ENCODE assay signal across 14 cellular contexts in the genomic region with DNA sequence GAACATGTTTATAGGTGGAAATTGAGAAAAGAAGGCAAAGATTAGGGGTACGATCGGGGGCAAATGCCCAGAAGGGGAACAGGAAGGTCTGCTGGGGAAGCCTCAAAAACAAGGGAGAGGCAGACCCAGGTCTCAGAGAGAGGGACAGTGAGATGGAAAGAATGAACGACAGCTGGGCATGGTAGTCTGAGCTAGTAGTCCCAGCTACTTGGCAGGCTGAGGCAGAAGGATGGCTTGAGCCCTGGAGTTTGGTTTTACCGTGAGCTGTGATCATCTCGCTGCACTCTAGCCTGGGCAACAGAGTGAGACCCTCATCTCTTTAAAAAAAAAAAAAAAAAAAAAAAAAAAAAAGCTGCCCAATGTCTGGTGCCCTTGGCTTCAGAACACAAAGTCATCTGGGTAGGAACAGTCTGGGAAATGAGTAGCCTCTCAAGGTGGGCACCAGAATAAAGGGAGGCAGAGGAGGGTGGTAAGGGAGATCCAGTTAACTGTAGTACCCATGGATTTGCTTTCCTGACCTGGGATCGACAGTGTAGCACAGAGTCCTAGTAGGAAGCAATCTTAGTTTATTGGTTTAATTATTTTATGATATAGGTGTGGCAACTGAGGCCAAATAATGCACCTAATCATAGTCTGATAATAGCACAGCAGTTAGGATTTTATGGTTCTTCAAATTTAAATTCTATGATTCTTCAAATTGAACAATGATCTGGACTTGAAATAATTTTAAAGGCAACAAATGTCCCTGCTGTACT. TPM values are rescaled to one million over a fixed set of nuclear protein-coding genes. Genes with fewer than 3 reads are reported as not detected.
DNase-seq lines count a peak whose midpoint lies in the region; ATAC-seq and TF ChIP-seq lines count a peak whose summit lies in the region.
"Had no signal": no experiment of that assay in that cellular context is flagged by ENCODE, and none has a peak within 500 bp of the region (broad histone marks: within the 10 kb centered on the region; RNA-seq: fewer than 3 reads in every experiment).

No MANE protein-coding gene starts in this region.

- no TSS peak for BruUV-seq in A673 (replicated peaks; lab: Mats Ljungman, UMichigan)

- H3K79me2 ChIP-seq in DOHH2 (ENCODE audit: control insufficient read depth, low read length) (peaks cover 85% of the 10 kb centered on the region), hepatocyte (peaks cover 23% of the 10 kb centered on the region)

- H4K20me1 ChIP-seq in DOHH2 (ENCODE audit: control insufficient read depth, insufficient read depth, low read depth, low read length) (peaks cover 43% of the 10 kb centered on the region), hepatocyte (ENCODE audit: insufficient read depth, poor library complexity, severe bottlenecking) (no peaks in the 10 kb centered on the region)

- H3K4me1 ChIP-seq in A673 (ENCODE audit: insufficient read depth, low read length, poor library complexity, severe bottlenecking) (peaks cover 18% of the 10 kb centered on the region), DOHH2 (ENCODE audit: control insufficient read depth, low read length) (peaks cover 51% of the 10 kb centered on the region), RWPE2 (ENCODE audit: insufficient read depth, poor library complexity, severe bottlenecking) (peaks cover 15% of the 10 kb centered on the region), hepatocyte (ENCODE audit: insufficient read depth) (peaks cover 13% of the 10 kb centered on the region)

- peaks cover 68% of the 10 kb centered on the region for H3F3A ChIP-seq in DOHH2 (ENCODE audit: control insufficient read depth, insufficient read depth)

- H3K9me2 ChIP-seq in DOHH2 (replicated peaks; ENCODE audit: control insufficient read depth, low read length), result no peaks in the 10 kb centered on the region
- no peaks in the 10 kb centered on the region for H3K9me2 ChIP-seq in hepatocyte (replicated peaks; ENCODE audit: insufficient read depth)

- intact Hi-C loops in A673 (cut with micrococcal nuclease; ENCODE audit: unreplicated experiment), result loop anchor here (2.0 kb wide), 1 partner anchor 283 kb away; no protein-coding TSS in a partner anchor

- H3K4me3 ChIP-seq in A673 (ENCODE audit: low read depth, low read length, poor library complexity, severe bottlenecking) (peak overlapping the region; percentile 9), DOHH2 (ENCODE audit: low read length) (peak overlapping the region; percentile 92), RWPE2 (ENCODE audit: severe bottlenecking) (no peak overlapping the region), hepatocyte (no peak overlapping the region)
- H3K4me3 ChIP-seq: MG63 had no signal

- CTCF ChIA-PET in A673 (lab: Charles Lee), result interaction anchor here (0.6 to 2.8 kb wide), 4 partner anchors 268 to 309 kb away, joined by 3 to 42 read pairs (median 5); no protein-coding TSS in a partner anchor

- DNase-seq in A673 (ENCODE audit: low spot score) (no peak), RWPE2 (ENCODE audit: low spot score) (no peak), hepatocyte (ENCODE audit: low spot score) (no peak), glomerular visceral epithelial cell (ENCODE audit: extremely low spot score) (no peak), SKM-1 (lab: John Stamatoyannopoulos, UW; ENCODE audit: unreplicated experiment) (no peak), DMS 273 treated with DMSO at 0.1 percent for 48 hours (lab: John Stamatoyannopoulos, UW) (no peak)
- DNase-seq: amniotic stem cell; CD4-positive, alpha-beta memory T cell; GF-D8; MG63; stimulated activated CD4-positive, alpha-beta T cell treated with anti-CD3 and anti-CD28 coated beads, Interleukin-4, amount 100 ng/mL, for 1 hour; stimulated activated naive CD4-positive, alpha-beta T cell had no signal

- POLR2A ChIA-PET in A673 (lab: Charles Lee; ENCODE audit: low non-redundant PET), result interaction anchor here (0.6 to 0.7 kb wide), 2 partner anchors 283 to 1116 kb away, joined by 6 to 22 read pairs; no protein-coding TSS in a partner anchor

- no peak for ATAC-seq in RWPE2 (ENCODE audit: low read depth)
- ATAC-seq in GM18909 (IDR thresholded peaks at IDR 0.05; ENCODE audit: poor library complexity, unreplicated experiment), result no peak

- TF ChIP-seq CTCF in A673 (conservative IDR thresholded peaks at IDR 0.05; ENCODE audit: low read depth, low read length), result no peak
- TF ChIP-seq CTCF in DOHH2 (IDR thresholded peaks at IDR 0.05; ENCODE audit: low read depth, low read length, poor library complexity, severe bottlenecking), result no peak
- TF ChIP-seq CTCF in RWPE2 (IDR thresholded peaks at IDR 0.05; ENCODE audit: poor library complexity, severe bottlenecking), result no peak
- TF ChIP-seq CTCF in hepatocyte (IDR thresholded peaks at IDR 0.05; ENCODE audit: poor library complexity), result no peak

- H3K9me3 ChIP-seq in A673 (ENCODE audit: low read depth, low read length, poor library complexity, severe bottlenecking), result no peaks in the 10 kb centered on the region
- no peaks in the 10 kb centered on the region for H3K9me3 ChIP-seq in DOHH2 (ENCODE audit: control insufficient read depth, insufficient read depth, low read length)
- no peaks in the 10 kb centered on the region for H3K9me3 ChIP-seq in RWPE2 (ENCODE audit: severe bottlenecking)
- no peaks in the 10 kb centered on the region for H3K9me3 ChIP-seq in hepatocyte (ENCODE audit: low read depth)
- H3K9me3 ChIP-seq: MG63 had no signal

- H3K27me3 ChIP-seq in A673 (replicated peaks; ENCODE audit: insufficient read depth, low read depth, low read length, poor library complexity), result no peaks in the 10 kb centered on the region
- no peaks in the 10 kb centered on the region for H3K27me3 ChIP-seq in DOHH2 (ENCODE audit: control insufficient read depth, low read length)
- H3K27me3 ChIP-seq in RWPE2 (ENCODE audit: insufficient read depth, poor library complexity, severe bottlenecking), result no peaks in the 10 kb centered on the region
- no peaks in the 10 kb centered on the region for H3K27me3 ChIP-seq in hepatocyte
- H3K27me3 ChIP-seq: MG63 had no signal

- H3K36me3 ChIP-seq in A673 (ENCODE audit: insufficient read depth, low read length, poor library complexity, severe bottlenecking), result peaks cover 76% of the 10 kb centered on the region
- H3K36me3 ChIP-seq in DOHH2 (ENCODE audit: control insufficient read depth, low read length), result peaks cover 95% of the 10 kb centered on the region
- peaks cover 83% of the 10 kb centered on the region for H3K36me3 ChIP-seq in RWPE2 (ENCODE audit: low read depth)
- no peaks in the 10 kb centered on the region for H3K36me3 ChIP-seq in hepatocyte (replicated peaks; ENCODE audit: insufficient read depth, low read depth)

- peak overlapping the region; percentile 16 for H3K27ac ChIP-seq in A673 (ENCODE audit: low read depth, low read length, poor library complexity, severe bottlenecking)
- H3K27ac ChIP-seq in DOHH2 (ENCODE audit: low read depth, low read length), result no peak overlapping the region
- H3K27ac ChIP-seq in RWPE2 (ENCODE audit: poor library complexity, severe bottlenecking), result peak overlapping the region; percentile 90
- H3K27ac ChIP-seq in hepatocyte, result no peak overlapping the region

- H2AFZ ChIP-seq in hepatocyte, result no peak overlapping the region

- 91% methylated on average over 6 of the region's 6 CpGs for WGBS in hepatocyte (ENCODE audit: low lambda C conversion rate, missing lambda C conversion rate)

- H3K4me2 ChIP-seq in DOHH2 (ENCODE audit: low read length) (peak overlapping the region; percentile 81), hepatocyte (peak overlapping the region; percentile 12)

RNA-seq across cellular contexts. Expression of a gene that starts 3.5 kb away (rescaled TPM):
- 414 and 486 TPM in 2 replicates for total RNA-seq in A673 (2021)
- 15.2 and 20.0 TPM in 2 replicates for total RNA-seq in hepatocyte
- polyA plus RNA-seq in hepatocyte, result 40.9 and 49.7 TPM in 2 replicates

RNA-seq across cellular contexts. Expression of a gene that starts 45.8 kb away (rescaled TPM):
- total RNA-seq in A673 (2021) (not detected in 2 replicates), hepatocyte (1.6 and 2.9 TPM in 2 replicates)
- 0.62 and 2.7 TPM in 2 replicates for polyA plus RNA-seq in hepatocyte
- total RNA-seq: CD4-positive, alpha-beta memory T cell had no signal
- polyA plus RNA-seq: CD4-positive, alpha-beta memory T cell had no signal

Comparison
In these comparisons a context has a peak if more than half of its experiments do, and no peak if none do; other contexts are left out.
1. H3K27ac ChIP-seq: peak in A673 (single experiment) and RWPE2 (single experiment); none in DOHH2 (single experiment) and hepatocyte (single experiment).
2. H3K4me3 ChIP-seq: peak in A673 (single experiment) and DOHH2 (single experiment); none in RWPE2 (single experiment) and hepatocyte (single experiment).
3. RNA of a gene that starts 3.5 kb away (total RNA-seq): 414 to 486 TPM in A673; 15.2 to 20.0 TPM in hepatocyte; every median in the first group is over 10 times any median in the second.